Comparison of ENCODE assay signal across 25 cellular contexts in genomic region chr19:39183100-39183499, GRCh38. TPM values are rescaled to one million over a fixed set of nuclear protein-coding genes. Genes with fewer than 3 reads are reported as not detected.
"Had no signal": no experiment of that assay in that cellular context is flagged by ENCODE, and none has a peak within 500 bp of the region (broad histone marks: within the 10 kb centered on the region; RNA-seq: fewer than 3 reads in every experiment).

No MANE protein-coding gene starts in this region.

- H3K27me3 Mint-ChIP-seq: brain had no signal

- H3K4me1 ChIP-seq: psoas muscle, right atrium auricular region had no signal

- H3K9me3 ChIP-seq: left ventricle myocardium inferior, psoas muscle, right atrium auricular region, thyroid gland had no signal

- DNase-seq: activated T-cell treated with anti-CD3 and anti-CD28 coated beads, Interleukin-2, amount 50 U/mL, for 1 hour; aorta; caudate nucleus; dermis blood vessel endothelial cell; effector memory CD8-positive, alpha-beta T cell; foreskin melanocyte; immature natural killer cell; kidney glomerular epithelial cell; left ventricle myocardium inferior; natural killer cell; psoas muscle; stimulated activated CD4-positive, alpha-beta T cell treated with anti-CD3 and anti-CD28 coated beads, Interleukin-4, amount 100 ng/mL, for 24 hours; substantia nigra; T-helper 9 cell; thyroid gland had no signal

- H3K27ac ChIP-seq: left ventricle myocardium inferior, psoas muscle, right atrium auricular region, thyroid gland had no signal

- H3K36me3 Mint-ChIP-seq: activated naive CD4-positive, alpha-beta T cell treated with anti-CD3 and anti-CD28 coated beads, Interleukin-2, amount 50 U/mL, for 72 hours; immature natural killer cell; natural killer cell; WTC11 had no signal

- H3K9me3 Mint-ChIP-seq: activated naive CD4-positive, alpha-beta T cell treated with anti-CD3 and anti-CD28 coated beads, Interleukin-2, amount 50 U/mL, for 72 hours; brain; effector memory CD8-positive, alpha-beta T cell; immature natural killer cell; natural killer cell; stimulated activated naive CD8-positive, alpha-beta T cell treated with anti-CD3 and anti-CD28 coated beads, Interleukin-15, Interleukin-2, amounts not matched to agents 100 ng/mL and 50 ng/mL, for 24 hours; WTC11 had no signal

- H3K4me3 Mint-ChIP-seq: brain; effector memory CD8-positive, alpha-beta T cell; immature natural killer cell; natural killer cell; stimulated activated naive CD8-positive, alpha-beta T cell treated with anti-CD3 and anti-CD28 coated beads, Interleukin-15, Interleukin-2, amounts not matched to agents 100 ng/mL and 50 ng/mL, for 24 hours; WTC11 had no signal

- H3K4me1 Mint-ChIP-seq: brain, immature natural killer cell, natural killer cell, WTC11 had no signal

- H3K4me3 ChIP-seq: left ventricle myocardium inferior, psoas muscle, right atrium auricular region, thyroid gland had no signal

- H3K27me3 ChIP-seq: thyroid gland had no signal

- H3K27ac Mint-ChIP-seq: brain; immature natural killer cell; natural killer cell; stimulated activated naive CD8-positive, alpha-beta T cell treated with anti-CD3 and anti-CD28 coated beads, Interleukin-15, Interleukin-2, amounts not matched to agents 100 ng/mL and 50 ng/mL, for 24 hours; WTC11 had no signal

RNA-seq across cellular contexts. Expression of gene NCCRP1, which starts 13.7 kb away (rescaled TPM):
- total RNA-seq: activated naive CD4-positive, alpha-beta T cell treated with anti-CD3 and anti-CD28 coated beads, Interleukin-2, amount 50 U/mL, for 72 hours; aorta; dermis blood vessel endothelial cell; fibroblast of lung; left ventricle myocardium inferior; lung microvascular endothelial cell; natural killer cell; osteocyte; right atrium auricular region; T-helper 1 cell treated with Interleukin-12 subunit alpha and Interleukin-12 subunit beta and Interleukin-4 antibody, amounts not matched to agents 30 ng/mL and 1 ng/mL, for 36 hours had no signal
- polyA plus RNA-seq: fibroblast of lung, immature natural killer cell had no signal

RNA-seq across cellular contexts. Expression of gene SYCN, which starts 21.0 kb away (rescaled TPM):
- total RNA-seq: activated naive CD4-positive, alpha-beta T cell treated with anti-CD3 and anti-CD28 coated beads, Interleukin-2, amount 50 U/mL, for 72 hours; aorta; dermis blood vessel endothelial cell; fibroblast of lung; left ventricle myocardium inferior; lung microvascular endothelial cell; natural killer cell; osteocyte; right atrium auricular region; T-helper 1 cell treated with Interleukin-12 subunit alpha and Interleukin-12 subunit beta and Interleukin-4 antibody, amounts not matched to agents 30 ng/mL and 1 ng/mL, for 36 hours; thyroid gland; urinary bladder had no signal
- polyA plus RNA-seq: fibroblast of lung, immature natural killer cell, psoas muscle, urinary bladder had no signal
